Comparison of ENCODE assay signal across 1 cellular context in the genomic region with DNA sequence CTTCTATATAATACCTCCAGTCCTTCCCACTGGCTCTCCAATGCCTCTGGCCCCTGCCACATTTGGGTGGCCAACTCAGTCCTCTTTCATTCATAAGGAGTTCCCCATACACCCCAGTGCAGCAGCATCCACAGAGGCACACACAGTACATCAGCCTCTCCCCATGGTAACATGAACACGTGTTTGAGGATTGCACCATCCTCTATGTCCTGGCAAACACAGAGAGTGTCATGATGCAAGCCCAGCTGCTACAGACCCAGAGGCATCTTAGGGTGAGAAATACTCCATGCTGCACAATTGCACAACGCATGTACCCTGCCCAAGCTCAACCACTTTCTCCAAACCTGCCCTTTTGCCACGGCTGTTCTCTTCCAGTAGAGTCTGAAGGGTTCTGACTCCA.
TF ChIP-seq lines count a peak whose summit lies in the region.

No MANE protein-coding gene starts in this region.

TF ChIP-seq in GM23338, 12 proteins besides CTCF, POLR2A, EP300 and RAD21 (continued from another document):
- TF ChIP-seq, protein P1, sequence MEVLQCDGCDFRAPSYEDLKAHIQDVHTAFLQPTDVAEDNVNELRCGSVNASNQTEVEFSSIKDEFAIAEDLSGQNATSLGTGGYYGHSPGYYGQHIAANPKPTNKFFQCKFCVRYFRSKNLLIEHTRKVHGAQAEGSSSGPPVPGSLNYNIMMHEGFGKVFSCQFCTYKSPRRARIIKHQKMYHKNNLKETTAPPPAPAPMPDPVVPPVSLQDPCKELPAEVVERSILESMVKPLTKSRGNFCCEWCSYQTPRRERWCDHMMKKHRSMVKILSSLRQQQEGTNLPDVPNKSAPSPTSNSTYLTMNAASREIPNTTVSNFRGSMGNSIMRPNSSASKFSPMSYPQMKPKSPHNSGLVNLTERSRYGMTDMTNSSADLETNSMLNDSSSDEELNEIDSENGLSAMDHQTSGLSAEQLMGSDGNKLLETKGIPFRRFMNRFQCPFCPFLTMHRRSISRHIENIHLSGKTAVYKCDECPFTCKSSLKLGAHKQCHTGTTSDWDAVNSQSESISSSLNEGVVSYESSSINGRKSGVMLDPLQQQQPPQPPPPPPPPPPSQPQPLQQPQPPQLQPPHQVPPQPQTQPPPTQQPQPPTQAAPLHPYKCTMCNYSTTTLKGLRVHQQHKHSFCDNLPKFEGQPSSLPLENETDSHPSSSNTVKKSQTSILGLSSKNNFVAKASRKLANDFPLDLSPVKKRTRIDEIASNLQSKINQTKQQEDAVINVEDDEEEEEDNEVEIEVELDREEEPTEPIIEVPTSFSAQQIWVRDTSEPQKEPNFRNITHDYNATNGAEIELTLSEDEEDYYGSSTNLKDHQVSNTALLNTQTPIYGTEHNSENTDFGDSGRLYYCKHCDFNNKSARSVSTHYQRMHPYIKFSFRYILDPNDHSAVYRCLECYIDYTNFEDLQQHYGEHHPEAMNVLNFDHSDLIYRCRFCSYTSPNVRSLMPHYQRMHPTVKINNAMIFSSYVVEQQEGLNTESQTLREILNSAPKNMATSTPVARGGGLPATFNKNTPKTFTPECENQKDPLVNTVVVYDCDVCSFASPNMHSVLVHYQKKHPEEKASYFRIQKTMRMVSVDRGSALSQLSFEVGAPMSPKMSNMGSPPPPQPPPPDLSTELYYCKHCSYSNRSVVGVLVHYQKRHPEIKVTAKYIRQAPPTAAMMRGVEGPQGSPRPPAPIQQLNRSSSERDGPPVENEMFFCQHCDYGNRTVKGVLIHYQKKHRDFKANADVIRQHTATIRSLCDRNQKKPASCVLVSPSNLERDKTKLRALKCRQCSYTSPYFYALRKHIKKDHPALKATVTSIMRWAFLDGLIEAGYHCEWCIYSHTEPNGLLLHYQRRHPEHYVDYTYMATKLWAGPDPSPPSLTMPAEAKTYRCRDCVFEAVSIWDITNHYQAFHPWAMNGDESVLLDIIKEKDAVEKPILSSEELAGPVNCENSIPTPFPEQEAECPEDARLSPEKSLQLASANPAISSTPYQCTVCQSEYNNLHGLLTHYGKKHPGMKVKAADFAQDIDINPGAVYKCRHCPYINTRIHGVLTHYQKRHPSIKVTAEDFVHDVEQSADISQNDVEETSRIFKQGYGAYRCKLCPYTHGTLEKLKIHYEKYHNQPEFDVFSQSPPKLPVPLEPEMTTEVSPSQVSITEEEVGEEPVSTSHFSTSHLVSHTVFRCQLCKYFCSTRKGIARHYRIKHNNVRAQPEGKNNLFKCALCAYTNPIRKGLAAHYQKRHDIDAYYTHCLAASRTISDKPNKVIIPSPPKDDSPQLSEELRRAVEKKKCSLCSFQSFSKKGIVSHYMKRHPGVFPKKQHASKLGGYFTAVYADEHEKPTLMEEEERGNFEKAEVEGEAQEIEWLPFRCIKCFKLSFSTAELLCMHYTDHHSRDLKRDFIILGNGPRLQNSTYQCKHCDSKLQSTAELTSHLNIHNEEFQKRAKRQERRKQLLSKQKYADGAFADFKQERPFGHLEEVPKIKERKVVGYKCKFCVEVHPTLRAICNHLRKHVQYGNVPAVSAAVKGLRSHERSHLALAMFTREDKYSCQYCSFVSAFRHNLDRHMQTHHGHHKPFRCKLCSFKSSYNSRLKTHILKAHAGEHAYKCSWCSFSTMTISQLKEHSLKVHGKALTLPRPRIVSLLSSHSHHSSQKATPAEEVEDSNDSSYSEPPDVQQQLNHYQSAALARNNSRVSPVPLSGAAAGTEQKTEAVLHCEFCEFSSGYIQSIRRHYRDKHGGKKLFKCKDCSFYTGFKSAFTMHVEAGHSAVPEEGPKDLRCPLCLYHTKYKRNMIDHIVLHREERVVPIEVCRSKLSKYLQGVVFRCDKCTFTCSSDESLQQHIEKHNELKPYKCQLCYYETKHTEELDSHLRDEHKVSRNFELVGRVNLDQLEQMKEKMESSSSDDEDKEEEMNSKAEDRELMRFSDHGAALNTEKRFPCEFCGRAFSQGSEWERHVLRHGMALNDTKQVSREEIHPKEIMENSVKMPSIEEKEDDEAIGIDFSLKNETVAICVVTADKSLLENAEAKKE (CRISPR knock-in tag; IDR thresholded peaks at IDR 0.05) = no peak
- TF ChIP-seq, protein P2, sequence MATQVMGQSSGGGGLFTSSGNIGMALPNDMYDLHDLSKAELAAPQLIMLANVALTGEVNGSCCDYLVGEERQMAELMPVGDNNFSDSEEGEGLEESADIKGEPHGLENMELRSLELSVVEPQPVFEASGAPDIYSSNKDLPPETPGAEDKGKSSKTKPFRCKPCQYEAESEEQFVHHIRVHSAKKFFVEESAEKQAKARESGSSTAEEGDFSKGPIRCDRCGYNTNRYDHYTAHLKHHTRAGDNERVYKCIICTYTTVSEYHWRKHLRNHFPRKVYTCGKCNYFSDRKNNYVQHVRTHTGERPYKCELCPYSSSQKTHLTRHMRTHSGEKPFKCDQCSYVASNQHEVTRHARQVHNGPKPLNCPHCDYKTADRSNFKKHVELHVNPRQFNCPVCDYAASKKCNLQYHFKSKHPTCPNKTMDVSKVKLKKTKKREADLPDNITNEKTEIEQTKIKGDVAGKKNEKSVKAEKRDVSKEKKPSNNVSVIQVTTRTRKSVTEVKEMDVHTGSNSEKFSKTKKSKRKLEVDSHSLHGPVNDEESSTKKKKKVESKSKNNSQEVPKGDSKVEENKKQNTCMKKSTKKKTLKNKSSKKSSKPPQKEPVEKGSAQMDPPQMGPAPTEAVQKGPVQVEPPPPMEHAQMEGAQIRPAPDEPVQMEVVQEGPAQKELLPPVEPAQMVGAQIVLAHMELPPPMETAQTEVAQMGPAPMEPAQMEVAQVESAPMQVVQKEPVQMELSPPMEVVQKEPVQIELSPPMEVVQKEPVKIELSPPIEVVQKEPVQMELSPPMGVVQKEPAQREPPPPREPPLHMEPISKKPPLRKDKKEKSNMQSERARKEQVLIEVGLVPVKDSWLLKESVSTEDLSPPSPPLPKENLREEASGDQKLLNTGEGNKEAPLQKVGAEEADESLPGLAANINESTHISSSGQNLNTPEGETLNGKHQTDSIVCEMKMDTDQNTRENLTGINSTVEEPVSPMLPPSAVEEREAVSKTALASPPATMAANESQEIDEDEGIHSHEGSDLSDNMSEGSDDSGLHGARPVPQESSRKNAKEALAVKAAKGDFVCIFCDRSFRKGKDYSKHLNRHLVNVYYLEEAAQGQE (IDR thresholded peaks at IDR 0.05; ENCODE audit: unreplicated experiment) = no peak
- TF ChIP-seq EZH2 (IDR thresholded peaks at IDR 0.05; ENCODE audit: low read depth, unreplicated experiment) (no peak), ZNF114 (CRISPR knock-in tag; IDR thresholded peaks at IDR 0.05) (no peak), STAT1 (IDR thresholded peaks at IDR 0.05; ENCODE audit: unreplicated experiment) (no peak), CREB1 (CRISPR knock-in tag; IDR thresholded peaks at IDR 0.05; ENCODE audit: low read depth) (no peak), JUNB (IDR thresholded peaks at IDR 0.05; ENCODE audit: unreplicated experiment) (no peak)
